Comparison of ENCODE assay signal across 11 cellular contexts in genomic region chr22:39087881-39088687, GRCh38. TPM values are rescaled to one million over a fixed set of nuclear protein-coding genes. Genes with fewer than 3 reads are reported as not detected.
DNase-seq lines count a peak whose midpoint lies in the region; ATAC-seq, FAIRE-seq and TF ChIP-seq lines count a peak whose summit lies in the region.
"Had no signal": no experiment of that assay in that cellular context is flagged by ENCODE, and none has a peak within 500 bp of the region (broad histone marks: within the 10 kb centered on the region; RNA-seq: fewer than 3 reads in every experiment).

No MANE protein-coding gene starts in this region.

- no peak for TF ChIP-seq CTCF in kidney (IDR thresholded peaks at IDR 0.05; ENCODE audit: borderline replicate concordance, extremely low read depth, insufficient read depth)
- no peak for TF ChIP-seq CTCF in ascending aorta (IDR thresholded peaks at IDR 0.05)

- intact Hi-C loops in kidney (cut with DNase I) (no loop called here), ascending aorta (cut with DNase I) (no loop called here)

- POLR2A ChIA-PET in activated CD4-positive, alpha-beta memory T cell treated with anti-CD3 and anti-CD28 coated beads, Interleukin-2, amount 10 ng/mL, durations not matched to agents 7 days and 5 days (lab: Charles Lee) = interaction anchor here (1.0 to 5.3 kb wide), 4 partner anchors 9 to 432 kb away, joined by 3 to 48 read pairs (median 25); partner anchors contain the start of genes APOBEC3G, APOBEC3H and ATF4

- no peaks in the 10 kb centered on the region for H3K9me3 Mint-ChIP-seq in activated T-cell treated with anti-CD3 and anti-CD28 coated beads, Interleukin-2, amount 50 U/mL, for 24 hours
- no peaks in the 10 kb centered on the region for H3K9me3 Mint-ChIP-seq in activated CD4-positive, alpha-beta memory T cell treated with anti-CD3 and anti-CD28 coated beads, Interleukin-2, amount 10 ng/mL, durations not matched to agents 7 days and 5 days
- no peaks in the 10 kb centered on the region for H3K9me3 Mint-ChIP-seq in stimulated activated naive B cell treated with anti-CD40 and anti-IgM and Interleukin-4, amounts not matched to agents 10 μg/mL and 1 μg/mL and 100 μg/mL, for 72 hours

- DNase-seq in activated T-cell treated with anti-CD3 and anti-CD28 coated beads, Interleukin-2, amount 50 U/mL, for 24 hours = no peak
- no peak for DNase-seq in activated T-cell treated with anti-CD3 and anti-CD28 coated beads, Interleukin-2, amount 50 U/mL, for 1 hour
- DNase-seq in activated CD4-positive, alpha-beta memory T cell treated with anti-CD3 and anti-CD28 coated beads, Interleukin-2, amount 10 ng/mL, durations not matched to agents 7 days and 5 days = no peak
- DNase-seq in islet precursor cell = peak; percentile 83
- no peak for DNase-seq in stimulated activated naive B cell treated with anti-CD40 and anti-IgM and Interleukin-4, amounts not matched to agents 10 μg/mL and 1 μg/mL and 100 μg/mL, for 72 hours
- DNase-seq in pons (ENCODE audit: low spot score) = no peak
- DNase-seq in kidney = no peak
- no peak for DNase-seq in ascending aorta (ENCODE audit: low spot score in 2 of 2)
- DNase-seq: dorsolateral prefrontal cortex, NCI-H2029 treated with DMSO at 0.1 percent for 48 hours had no signal

- H3K27ac Mint-ChIP-seq in activated T-cell treated with anti-CD3 and anti-CD28 coated beads, Interleukin-2, amount 50 U/mL, for 24 hours = peak overlapping the region; percentile 81
- H3K27ac Mint-ChIP-seq in activated CD4-positive, alpha-beta memory T cell treated with anti-CD3 and anti-CD28 coated beads, Interleukin-2, amount 10 ng/mL, durations not matched to agents 7 days and 5 days = peak overlapping the region; percentile 96
- peak overlapping the region; percentile 75 for H3K27ac Mint-ChIP-seq in stimulated activated naive B cell treated with anti-CD40 and anti-IgM and Interleukin-4, amounts not matched to agents 10 μg/mL and 1 μg/mL and 100 μg/mL, for 72 hours

- no peak overlapping the region for H3K4me3 Mint-ChIP-seq in activated T-cell treated with anti-CD3 and anti-CD28 coated beads, Interleukin-2, amount 50 U/mL, for 24 hours
- no peak overlapping the region for H3K4me3 Mint-ChIP-seq in activated CD4-positive, alpha-beta memory T cell treated with anti-CD3 and anti-CD28 coated beads, Interleukin-2, amount 10 ng/mL, durations not matched to agents 7 days and 5 days
- H3K4me3 Mint-ChIP-seq in stimulated activated naive B cell treated with anti-CD40 and anti-IgM and Interleukin-4, amounts not matched to agents 10 μg/mL and 1 μg/mL and 100 μg/mL, for 72 hours = no peak overlapping the region

- H3K4me1 ChIP-seq in kidney (ENCODE audit: control insufficient read depth in 1 of 2, insufficient read depth in 1 of 2, low read depth in 1 of 2, low read length in 2 of 2) = no peaks in the 10 kb centered on the region
- H3K4me1 ChIP-seq in ascending aorta = no peaks in the 10 kb centered on the region

- H3K27ac ChIP-seq in kidney (ENCODE audit: low read depth in 2 of 2, low read length in 2 of 2) (no peak overlapping the region), ascending aorta (no peak overlapping the region)
- H3K27ac ChIP-seq: dorsolateral prefrontal cortex, SK-N-MC had no signal

- H3K36me3 ChIP-seq in kidney (ENCODE audit: control insufficient read depth in 1 of 2, insufficient read depth in 2 of 2, low read length in 2 of 2) (no peaks in the 10 kb centered on the region), ascending aorta (no peaks in the 10 kb centered on the region)

- no peaks in the 10 kb centered on the region for H3K27me3 Mint-ChIP-seq in activated T-cell treated with anti-CD3 and anti-CD28 coated beads, Interleukin-2, amount 50 U/mL, for 24 hours
- H3K27me3 Mint-ChIP-seq in activated CD4-positive, alpha-beta memory T cell treated with anti-CD3 and anti-CD28 coated beads, Interleukin-2, amount 10 ng/mL, durations not matched to agents 7 days and 5 days = no peaks in the 10 kb centered on the region
- no peaks in the 10 kb centered on the region for H3K27me3 Mint-ChIP-seq in stimulated activated naive B cell treated with anti-CD40 and anti-IgM and Interleukin-4, amounts not matched to agents 10 μg/mL and 1 μg/mL and 100 μg/mL, for 72 hours

- CTCF ChIA-PET in activated CD4-positive, alpha-beta memory T cell treated with anti-CD3 and anti-CD28 coated beads, Interleukin-2, amount 10 ng/mL, durations not matched to agents 7 days and 5 days (lab: Charles Lee) = interaction anchor here (0.6 kb wide), 1 partner anchor 321 kb away, joined by 3 read pairs; no protein-coding TSS in a partner anchor

- peaks cover 22% of the 10 kb centered on the region for H3K36me3 Mint-ChIP-seq in activated T-cell treated with anti-CD3 and anti-CD28 coated beads, Interleukin-2, amount 50 U/mL, for 24 hours (ENCODE audit: low read depth)
- H3K36me3 Mint-ChIP-seq in activated CD4-positive, alpha-beta memory T cell treated with anti-CD3 and anti-CD28 coated beads, Interleukin-2, amount 10 ng/mL, durations not matched to agents 7 days and 5 days (ENCODE audit: low read depth) = peaks cover 68% of the 10 kb centered on the region
- peaks cover 18 to 36% of the 10 kb centered on the region in 2 donors for H3K36me3 Mint-ChIP-seq in stimulated activated naive B cell treated with anti-CD40 and anti-IgM and Interleukin-4, amounts not matched to agents 10 μg/mL and 1 μg/mL and 100 μg/mL, for 72 hours

- H3K9ac ChIP-seq in kidney (ENCODE audit: low read length in 2 of 2) = no peak overlapping the region

- no peaks in the 10 kb centered on the region for H3K27me3 ChIP-seq in ascending aorta
- H3K27me3 ChIP-seq: dorsolateral prefrontal cortex had no signal

- no peak for FAIRE-seq in kidney (lab: Jason Lieb, UNC)

- H3K4me1 Mint-ChIP-seq in activated T-cell treated with anti-CD3 and anti-CD28 coated beads, Interleukin-2, amount 50 U/mL, for 24 hours (ENCODE audit: low read depth) = peaks cover 76% of the 10 kb centered on the region
- peaks cover 89% of the 10 kb centered on the region for H3K4me1 Mint-ChIP-seq in activated CD4-positive, alpha-beta memory T cell treated with anti-CD3 and anti-CD28 coated beads, Interleukin-2, amount 10 ng/mL, durations not matched to agents 7 days and 5 days
- peaks cover 28 to 57% of the 10 kb centered on the region in 2 donors for H3K4me1 Mint-ChIP-seq in stimulated activated naive B cell treated with anti-CD40 and anti-IgM and Interleukin-4, amounts not matched to agents 10 μg/mL and 1 μg/mL and 100 μg/mL, for 72 hours

- ATAC-seq in stimulated activated naive B cell treated with anti-CD40 and anti-IgM and Interleukin-4, amounts not matched to agents 10 μg/mL and 1 μg/mL and 100 μg/mL, for 72 hours (replicated peaks) = peak; percentile 18 to 24

- H3K9me3 ChIP-seq in kidney (ENCODE audit: control insufficient read depth in 1 of 2, low read length in 2 of 2) (no peaks in the 10 kb centered on the region), ascending aorta (no peaks in the 10 kb centered on the region)

- H3K4me3 ChIP-seq in kidney (ENCODE audit: low read length in 2 of 2) (no peak overlapping the region), ascending aorta (no peak overlapping the region)
- H3K4me3 ChIP-seq: dorsolateral prefrontal cortex, SK-N-MC had no signal

RNA-seq across cellular contexts. Expression of gene APOBEC3H, which starts 9.0 kb away (rescaled TPM):
- total RNA-seq in activated CD4-positive, alpha-beta memory T cell treated with anti-CD3 and anti-CD28 coated beads, Interleukin-2, amount 10 ng/mL, durations not matched to agents 7 days and 5 days = 100 to 1,000 TPM; 126 to 128 TPM
- 0.79 TPM for total RNA-seq in kidney
- polyA plus RNA-seq in kidney (ENCODE audit: insufficient read depth, low read depth, low replicate concordance) = not detected
- total RNA-seq in ascending aorta = not detected

RNA-seq across cellular contexts. Expression of gene APOBEC3G, which starts 11.0 kb away (rescaled TPM):
- total RNA-seq in activated CD4-positive, alpha-beta memory T cell treated with anti-CD3 and anti-CD28 coated beads, Interleukin-2, amount 10 ng/mL, durations not matched to agents 7 days and 5 days = 100 to 1,000 TPM; 145 to 146 TPM
- total RNA-seq in kidney (12.5 TPM), ascending aorta (9.3 TPM)
- 4.8 TPM for polyA plus RNA-seq in kidney (ENCODE audit: insufficient read depth, low read depth, low replicate concordance)

RNA-seq across cellular contexts. Expression of gene APOBEC3F, which starts 47.4 kb away (rescaled TPM):
- 10 to 100 TPM; 36.4 to 42.2 TPM for total RNA-seq in activated CD4-positive, alpha-beta memory T cell treated with anti-CD3 and anti-CD28 coated beads, Interleukin-2, amount 10 ng/mL, durations not matched to agents 7 days and 5 days
- total RNA-seq in kidney = 16.3 TPM
- 6.9 TPM for polyA plus RNA-seq in kidney (ENCODE audit: insufficient read depth, low read depth, low replicate concordance)
- 0.11 TPM for total RNA-seq in ascending aorta

Comparison
In these comparisons a context has a peak if more than half of its experiments do, and no peak if none do; other contexts are left out.
1. RNA of gene APOBEC3H, which starts 9.0 kb away (total RNA-seq): 126 to 128 TPM in activated CD4-positive, alpha-beta memory T cell treated with anti-CD3 and anti-CD28 coated beads, Interleukin-2, amount 10 ng/mL, durations not matched to agents 7 days and 5 days; 0.79 TPM in kidney (single experiment) and not detected in ascending aorta (single experiment); every median in the first group is over 10 times any median in the second.
2. RNA of gene APOBEC3G, which starts 11.0 kb away (total RNA-seq): 145 to 146 TPM in activated CD4-positive, alpha-beta memory T cell treated with anti-CD3 and anti-CD28 coated beads, Interleukin-2, amount 10 ng/mL, durations not matched to agents 7 days and 5 days; 12.5 TPM in kidney (single experiment) and 9.3 TPM in ascending aorta (single experiment); every median in the first group is over 10 times any median in the second.
3. RNA of gene APOBEC3F, which starts 47.4 kb away (total RNA-seq): 36.4 to 42.2 TPM in activated CD4-positive, alpha-beta memory T cell treated with anti-CD3 and anti-CD28 coated beads, Interleukin-2, amount 10 ng/mL, durations not matched to agents 7 days and 5 days and 16.3 TPM in kidney (single experiment); 0.11 TPM in ascending aorta (single experiment); every median in the first group is over 10 times any median in the second.
4. Peak in every context shown above with its lines, with median percentiles within 50 percentile points of each other: H3K27ac Mint-ChIP-seq.